17 cellular contexts compared by ENCODE assay signal in genomic region chr2:126914811-126915500, GRCh38. TPM values are rescaled to one million over a fixed set of nuclear protein-coding genes. Genes with fewer than 3 reads are reported as not detected.
DNase-seq lines count a peak whose midpoint lies in the region; ATAC-seq and TF ChIP-seq lines count a peak whose summit lies in the region.
"Had no signal": no experiment of that assay in that cellular context is flagged by ENCODE, and none has a peak within 500 bp of the region (broad histone marks: within the 10 kb centered on the region; RNA-seq: fewer than 3 reads in every experiment).

No MANE protein-coding gene starts in this region.

- H3K27ac ChIP-seq in spleen: no peak overlapping the region
- H3K27ac ChIP-seq: KMS-11, Peyer's patch had no signal

- TF ChIP-seq POLR2A in spleen (IDR thresholded peaks at IDR 0.05): no peak

- no peak overlapping the region for H3K4me3 ChIP-seq in spleen
- H3K4me3 ChIP-seq: Peyer's patch had no signal

- no peaks in the 10 kb centered on the region for H3K4me1 ChIP-seq in spleen
- H3K4me1 ChIP-seq: BE2C, Peyer's patch had no signal

- H3K9me3 ChIP-seq in spleen: peaks cover 0 to 9% (median 0%) of the 10 kb centered on the region in 8 donors
- H3K9me3 ChIP-seq: BE2C, Peyer's patch had no signal

- in situ Hi-C loops in G401 (cut with HindIII; ENCODE audit: low sequenced_read_pairs): no loop called here

- WGBS in spleen, 5 donors: 85 to 92% (median 89%) methylated on average over 14 of the region's 14 CpGs

- intact Hi-C loops in spleen (cut with DNase I; ENCODE audit: low total_unique reads): no loop called here

- DNase-seq in G401 (ENCODE audit: low spot score) (peak; percentile 95), NCI-H2171 (lab: John Stamatoyannopoulos, UW) (peak; percentile 66), left lobe of liver (ENCODE audit: low spot score) (peak; percentile 41), spleen (peak; percentile 37), glomerular visceral epithelial cell (ENCODE audit: extremely low spot score) (no peak), EL (no peak)
- DNase-seq: BE2C; CD4-positive, alpha-beta memory T cell; H9; MM.1S; NCI-H1105; NCI-H1930; NCI-H524; SHP77 treated with DMSO at 0.1 percent for 48 hours had no signal

- TF ChIP-seq CTCF in spleen (IDR thresholded peaks at IDR 0.05 in 8 of 11, conservative IDR thresholded peaks at IDR 0.05 in 3 of 11): no peak

- no peaks in the 10 kb centered on the region for H3K36me3 ChIP-seq in spleen
- H3K36me3 ChIP-seq: BE2C, Peyer's patch had no signal

- peaks cover 0 to 9% (median 0%) of the 10 kb centered on the region in 7 donors for H3K27me3 ChIP-seq in spleen (replicated peaks in 1 of 7)
- H3K27me3 ChIP-seq: BE2C, Peyer's patch had no signal

- ATAC-seq in left lobe of liver (no peak), GM21723 (IDR thresholded peaks at IDR 0.05; ENCODE audit: unreplicated experiment) (no peak)

RNA-seq across cellular contexts. Expression of gene TEX51, which starts 16.3 kb away (rescaled TPM):
- total RNA-seq in G401 (2014; rRNA removed; shearing (Covaris generic)): not detected in 2 replicates
- total RNA-seq in left lobe of liver (not detected), spleen (not detected)
- polyA plus RNA-seq in spleen: not detected
- total RNA-seq: CD4-positive, alpha-beta memory T cell; H9; Peyer's patch had no signal
- polyA plus RNA-seq: CD4-positive, alpha-beta memory T cell had no signal

Comparison
In these comparisons a context has a peak if more than half of its experiments do, and no peak if none do; other contexts are left out.
1. DNase-seq: peak in G401 (single experiment), NCI-H2171 (single experiment), left lobe of liver (single experiment) and spleen (single experiment); none in glomerular visceral epithelial cell (single experiment) and EL (single experiment).